Comparison of ENCODE assay signal across 1 cellular context in the genomic region with DNA sequence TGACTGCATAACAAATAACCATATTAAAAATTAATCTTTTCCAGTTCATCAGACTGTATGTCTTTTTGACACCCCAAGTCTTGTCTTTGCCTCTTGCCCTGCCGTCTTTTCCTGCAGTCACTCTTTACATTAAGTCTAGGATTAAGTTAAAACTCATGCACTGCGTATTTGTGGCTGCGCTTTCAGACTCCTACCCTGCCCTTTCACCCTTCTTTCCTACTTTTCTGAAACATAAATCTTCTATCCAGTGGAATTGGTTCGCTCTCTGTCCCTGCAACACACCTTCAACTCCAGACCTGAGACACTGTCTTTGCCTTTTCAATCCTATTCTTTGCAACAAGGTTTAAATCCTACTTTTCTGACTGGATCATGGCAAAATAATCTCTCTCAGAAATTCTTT.
TF ChIP-seq lines count a peak whose summit lies in the region.

No MANE protein-coding gene starts in this region.

TF ChIP-seq in WTC11, 78 proteins besides CTCF, POLR2A, EP300 and RAD21 (continued from another document):
- TF ChIP-seq, protein P1, sequence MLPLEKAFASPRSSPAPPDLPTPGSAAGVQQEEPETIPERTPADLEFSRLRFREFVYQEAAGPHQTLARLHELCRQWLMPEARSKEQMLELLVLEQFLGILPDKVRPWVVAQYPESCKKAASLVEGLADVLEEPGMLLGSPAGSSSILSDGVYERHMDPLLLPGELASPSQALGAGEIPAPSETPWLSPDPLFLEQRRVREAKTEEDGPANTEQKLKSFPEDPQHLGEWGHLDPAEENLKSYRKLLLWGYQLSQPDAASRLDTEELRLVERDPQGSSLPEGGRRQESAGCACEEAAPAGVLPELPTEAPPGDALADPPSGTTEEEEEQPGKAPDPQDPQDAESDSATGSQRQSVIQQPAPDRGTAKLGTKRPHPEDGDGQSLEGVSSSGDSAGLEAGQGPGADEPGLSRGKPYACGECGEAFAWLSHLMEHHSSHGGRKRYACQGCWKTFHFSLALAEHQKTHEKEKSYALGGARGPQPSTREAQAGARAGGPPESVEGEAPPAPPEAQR (CRISPR knock-in tag; IDR thresholded peaks at IDR 0.05) = no peak
- TF ChIP-seq GTF2I (CRISPR knock-in tag; conservative IDR thresholded peaks at IDR 0.05) = no peak
- TF ChIP-seq, protein P2, sequence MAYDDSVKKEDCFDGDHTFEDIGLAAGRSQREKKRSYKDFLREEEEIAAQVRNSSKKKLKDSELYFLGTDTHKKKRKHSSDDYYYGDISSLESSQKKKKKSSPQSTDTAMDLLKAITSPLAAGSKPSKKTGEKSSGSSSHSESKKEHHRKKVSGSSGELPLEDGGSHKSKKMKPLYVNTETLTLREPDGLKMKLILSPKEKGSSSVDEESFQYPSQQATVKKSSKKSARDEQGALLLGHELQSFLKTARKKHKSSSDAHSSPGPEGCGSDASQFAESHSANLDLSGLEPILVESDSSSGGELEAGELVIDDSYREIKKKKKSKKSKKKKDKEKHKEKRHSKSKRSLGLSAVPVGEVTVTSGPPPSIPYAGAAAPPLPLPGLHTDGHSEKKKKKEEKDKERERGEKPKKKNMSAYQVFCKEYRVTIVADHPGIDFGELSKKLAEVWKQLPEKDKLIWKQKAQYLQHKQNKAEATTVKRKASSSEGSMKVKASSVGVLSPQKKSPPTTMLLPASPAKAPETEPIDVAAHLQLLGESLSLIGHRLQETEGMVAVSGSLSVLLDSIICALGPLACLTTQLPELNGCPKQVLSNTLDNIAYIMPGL (CRISPR knock-in tag; IDR thresholded peaks at IDR 0.05) = no peak
- TF ChIP-seq, protein P3, sequence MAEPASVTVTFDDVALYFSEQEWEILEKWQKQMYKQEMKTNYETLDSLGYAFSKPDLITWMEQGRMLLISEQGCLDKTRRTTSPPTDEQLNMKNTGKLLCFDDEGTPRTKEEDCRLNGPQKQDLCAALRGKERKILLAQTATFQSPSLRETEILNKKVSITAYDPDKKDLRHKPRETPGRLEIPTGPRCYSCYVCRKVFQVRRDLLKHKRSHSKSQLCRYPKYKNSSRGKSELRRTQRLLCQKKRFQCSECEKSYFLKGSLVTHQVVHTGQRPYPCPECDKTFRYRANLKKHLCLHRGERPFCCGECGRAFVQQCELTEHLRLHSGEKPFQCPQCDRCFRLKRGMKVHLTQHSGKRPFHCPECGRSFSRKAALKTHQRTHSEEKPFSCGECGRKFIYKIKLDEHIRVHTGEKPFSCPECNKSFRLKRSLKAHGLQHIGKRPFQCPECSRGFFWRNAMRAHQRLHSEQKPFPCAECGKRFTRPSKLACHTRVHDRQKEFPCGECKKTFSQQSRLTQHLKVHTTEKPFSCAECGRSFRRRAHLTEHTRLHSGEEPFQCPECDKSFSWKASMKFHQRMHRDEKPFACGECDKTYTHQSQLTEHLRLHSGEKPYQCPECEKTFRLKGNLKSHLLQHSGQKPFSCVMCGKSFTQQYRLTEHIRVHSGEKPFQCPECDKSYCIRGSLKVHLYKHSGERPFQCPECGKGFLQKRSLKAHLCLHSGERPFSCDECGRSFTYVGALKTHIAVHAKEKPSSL (CRISPR knock-in tag; conservative IDR thresholded peaks at IDR 0.05) = no peak
- TF ChIP-seq FOXJ3 (CRISPR knock-in tag; IDR thresholded peaks at IDR 0.05; ENCODE audit: borderline replicate concordance) = no peak
- TF ChIP-seq EMX1 (CRISPR knock-in tag; IDR thresholded peaks at IDR 0.05) = no peak
- TF ChIP-seq, protein P4, sequence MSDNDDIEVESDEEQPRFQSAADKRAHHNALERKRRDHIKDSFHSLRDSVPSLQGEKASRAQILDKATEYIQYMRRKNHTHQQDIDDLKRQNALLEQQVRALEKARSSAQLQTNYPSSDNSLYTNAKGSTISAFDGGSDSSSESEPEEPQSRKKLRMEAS (CRISPR knock-in tag; IDR thresholded peaks at IDR 0.05) = no peak
- TF ChIP-seq FOXK1 (CRISPR knock-in tag; IDR thresholded peaks at IDR 0.05) = no peak
